10 cellular contexts compared by ENCODE assay signal in genomic region chr6:43016166-43016915, GRCh38. TPM values are rescaled to one million over a fixed set of nuclear protein-coding genes. Genes with fewer than 3 reads are reported as not detected.
DNase-seq lines count a peak whose midpoint lies in the region; ATAC-seq and TF ChIP-seq lines count a peak whose summit lies in the region.
"Had no signal": no experiment of that assay in that cellular context is flagged by ENCODE, and none has a peak within 500 bp of the region (broad histone marks: within the 10 kb centered on the region; RNA-seq: fewer than 3 reads in every experiment).

No MANE protein-coding gene starts in this region.

- no peak overlapping the region for H3K4me3 ChIP-seq in mesendoderm (ENCODE audit: low read length)
- H3K4me3 ChIP-seq in thoracic aorta: peak overlapping the region; percentile 47

- peak overlapping the region; percentile 57 for H3K23ac ChIP-seq in mesendoderm (ENCODE audit: low read length)

- H3K36me3 ChIP-seq in mesendoderm (ENCODE audit: control insufficient read depth, insufficient read depth, low read length) (peaks cover 12% of the 10 kb centered on the region), thoracic aorta (peaks cover 22% of the 10 kb centered on the region)

- H3K4me2 ChIP-seq in mesendoderm (ENCODE audit: low read length): no peak overlapping the region

- H3K9me3 ChIP-seq in thoracic aorta: no peaks in the 10 kb centered on the region

- H4K5ac ChIP-seq in mesendoderm (ENCODE audit: low read length): no peak overlapping the region

- H3K27ac ChIP-seq in mesendoderm (ENCODE audit: low read depth, low read length) (no peak overlapping the region), thoracic aorta (peak overlapping the region; percentile 36 to 39)
- H3K27ac ChIP-seq: VCaP had no signal

- DNase-seq in activated naive CD4-positive, alpha-beta T cell treated with anti-CD3 and anti-CD28 coated beads, Interleukin-2, amount 50 U/mL, for 72 hours (ENCODE audit: low spot score in 2 of 2): no peak
- no peak for DNase-seq in activated naive CD8-positive, alpha-beta T cell treated with anti-CD3 and anti-CD28 coated beads, Interleukin-2, amount 50 U/mL, for 24 hours
- DNase-seq in mesendoderm (peak; percentile 9), thoracic aorta (ENCODE audit: low spot score) (no peak), activated gamma-delta T cell (lab: John Stamatoyannopoulos, UW) (no peak)
- DNase-seq: hippocampal formation had no signal

- H3K79me1 ChIP-seq in mesendoderm (ENCODE audit: low read length): peaks cover 18% of the 10 kb centered on the region

- H3K4me3 Mint-ChIP-seq in activated naive CD4-positive, alpha-beta T cell treated with anti-CD3 and anti-CD28 coated beads, Interleukin-2, amount 50 U/mL, for 24 hours: peak overlapping the region; percentile 73
- H3K4me3 Mint-ChIP-seq in activated naive CD8-positive, alpha-beta T cell treated with anti-CD3 and anti-CD28 coated beads, Interleukin-2, amount 50 U/mL, for 24 hours: peak overlapping the region; percentile 33

- no peak for TF ChIP-seq CTCF in thoracic aorta (IDR thresholded peaks at IDR 0.05)

- H2BK120ac ChIP-seq in mesendoderm (ENCODE audit: low read depth, low read length): no peak overlapping the region

- no peak overlapping the region for H3K4ac ChIP-seq in mesendoderm (ENCODE audit: low read depth, low read length)

- H3K27me3 Mint-ChIP-seq in activated naive CD4-positive, alpha-beta T cell treated with anti-CD3 and anti-CD28 coated beads, Interleukin-2, amount 50 U/mL, for 24 hours: no peaks in the 10 kb centered on the region
- no peaks in the 10 kb centered on the region for H3K27me3 Mint-ChIP-seq in activated naive CD8-positive, alpha-beta T cell treated with anti-CD3 and anti-CD28 coated beads, Interleukin-2, amount 50 U/mL, for 24 hours

- H4K8ac ChIP-seq in mesendoderm (ENCODE audit: low read depth, low read length): no peak overlapping the region

- H3K9me3 Mint-ChIP-seq in activated naive CD4-positive, alpha-beta T cell treated with anti-CD3 and anti-CD28 coated beads, Interleukin-2, amount 50 U/mL, for 24 hours: no peaks in the 10 kb centered on the region
- no peaks in the 10 kb centered on the region for H3K9me3 Mint-ChIP-seq in activated naive CD4-positive, alpha-beta T cell treated with anti-CD3 and anti-CD28 coated beads, Interleukin-2, amount 50 U/mL, for 72 hours
- H3K9me3 Mint-ChIP-seq in activated naive CD8-positive, alpha-beta T cell treated with anti-CD3 and anti-CD28 coated beads, Interleukin-2, amount 50 U/mL, for 24 hours: no peaks in the 10 kb centered on the region

- H3K18ac ChIP-seq in mesendoderm (ENCODE audit: low read length): no peak overlapping the region

- H3K9ac ChIP-seq in mesendoderm (ENCODE audit: low read length): no peak overlapping the region

- H3K27me3 ChIP-seq in mesendoderm (ENCODE audit: insufficient read depth, low read length, poor library complexity) (no peaks in the 10 kb centered on the region), thoracic aorta (replicated peaks; ENCODE audit: insufficient read depth) (no peaks in the 10 kb centered on the region)

- H3K56ac ChIP-seq in mesendoderm (ENCODE audit: low read length): no peak overlapping the region

- H3K4me1 ChIP-seq in mesendoderm (ENCODE audit: control insufficient read depth, low read depth, low read length) (peaks cover 7% of the 10 kb centered on the region), thoracic aorta (ENCODE audit: control insufficient read depth in 1 of 2, low read depth in 2 of 2) (peaks cover 35 to 57% of the 10 kb centered on the region in 2 donors)

- H3K27ac Mint-ChIP-seq in activated naive CD4-positive, alpha-beta T cell treated with anti-CD3 and anti-CD28 coated beads, Interleukin-2, amount 50 U/mL, for 24 hours: peak overlapping the region; percentile 47
- H3K27ac Mint-ChIP-seq in activated naive CD4-positive, alpha-beta T cell treated with anti-CD3 and anti-CD28 coated beads, Interleukin-2, amount 50 U/mL, for 72 hours: peak overlapping the region in 1 of 2 donors; percentile 70
- peak overlapping the region; percentile 55 for H3K27ac Mint-ChIP-seq in activated naive CD8-positive, alpha-beta T cell treated with anti-CD3 and anti-CD28 coated beads, Interleukin-2, amount 50 U/mL, for 24 hours

- peaks cover 21% of the 10 kb centered on the region for H3K79me2 ChIP-seq in mesendoderm (ENCODE audit: control insufficient read depth, insufficient read depth, low read length)

- H2AK5ac ChIP-seq in mesendoderm (ENCODE audit: low read length): no peak overlapping the region

- H3K4me1 Mint-ChIP-seq in activated naive CD4-positive, alpha-beta T cell treated with anti-CD3 and anti-CD28 coated beads, Interleukin-2, amount 50 U/mL, for 24 hours: peaks cover 91% of the 10 kb centered on the region
- peaks cover 63% of the 10 kb centered on the region for H3K4me1 Mint-ChIP-seq in activated naive CD8-positive, alpha-beta T cell treated with anti-CD3 and anti-CD28 coated beads, Interleukin-2, amount 50 U/mL, for 24 hours

- no peak overlapping the region for H2BK5ac ChIP-seq in mesendoderm (ENCODE audit: low read length)

- no peak overlapping the region for H2BK15ac ChIP-seq in mesendoderm (replicated peaks; ENCODE audit: low read depth)

- no CpG with 5 or more reads among the region's 8 CpGs for WGBS in mesendoderm (ENCODE audit: extremely low coverage, insufficient coverage, low lambda C conversion rate)

- peaks cover 4% of the 10 kb centered on the region for H3K36me3 Mint-ChIP-seq in activated naive CD4-positive, alpha-beta T cell treated with anti-CD3 and anti-CD28 coated beads, Interleukin-2, amount 50 U/mL, for 24 hours
- peaks cover 13 to 24% of the 10 kb centered on the region in 2 donors for H3K36me3 Mint-ChIP-seq in activated naive CD4-positive, alpha-beta T cell treated with anti-CD3 and anti-CD28 coated beads, Interleukin-2, amount 50 U/mL, for 72 hours
- peaks cover 39% of the 10 kb centered on the region for H3K36me3 Mint-ChIP-seq in activated naive CD8-positive, alpha-beta T cell treated with anti-CD3 and anti-CD28 coated beads, Interleukin-2, amount 50 U/mL, for 24 hours (ENCODE audit: low read depth)

- no peak for ATAC-seq in activated naive CD4-positive, alpha-beta T cell treated with anti-CD3 and anti-CD28 coated beads, Interleukin-2, amount 50 U/mL, for 72 hours
- ATAC-seq in activated naive CD8-positive, alpha-beta T cell treated with anti-CD3 and anti-CD28 coated beads, Interleukin-2, amount 50 U/mL, for 24 hours: no peak
- ATAC-seq in thoracic aorta (ENCODE audit: insufficient number of reproducible peaks, low FRiP score, low read depth): no peak
- no peak for ATAC-seq in GM18873 (IDR thresholded peaks at IDR 0.05; ENCODE audit: low FRiP score, unreplicated experiment)
- no peak for ATAC-seq in GM18870 (IDR thresholded peaks at IDR 0.05; ENCODE audit: unreplicated experiment)

RNA-seq across cellular contexts. Expression of gene KLHDC3, which starts 2.3 kb away (rescaled TPM):
- total RNA-seq in activated naive CD4-positive, alpha-beta T cell treated with anti-CD3 and anti-CD28 coated beads, Interleukin-2, amount 50 U/mL, for 72 hours: 10 to 100 TPM; 67.7 to 74.0 TPM
- 87.8 TPM for polyA plus RNA-seq in mesendoderm (2013, experiment 1 of 2)
- 87.5 TPM for polyA plus RNA-seq in mesendoderm (2013, experiment 2 of 2)
- total RNA-seq in thoracic aorta: 100 to 1,000 TPM in 1 of 2 donors, 10 to 100 TPM in 1; 87.3 to 105 TPM

RNA-seq across cellular contexts. Expression of gene MEA1, which starts 2.6 kb away (rescaled TPM):
- 10 to 100 TPM; 79.4 to 83.6 TPM for total RNA-seq in activated naive CD4-positive, alpha-beta T cell treated with anti-CD3 and anti-CD28 coated beads, Interleukin-2, amount 50 U/mL, for 72 hours
- polyA plus RNA-seq in mesendoderm (2013, experiment 1 of 2): 129 TPM
- polyA plus RNA-seq in mesendoderm (2013, experiment 2 of 2): 135 TPM
- total RNA-seq in thoracic aorta: 10 to 100 TPM; 41.2 to 49.6 TPM

RNA-seq across cellular contexts. Expression of gene RRP36, which starts 5.1 kb away (rescaled TPM):
- 10 to 100 TPM; 45.6 to 46.9 TPM for total RNA-seq in activated naive CD4-positive, alpha-beta T cell treated with anti-CD3 and anti-CD28 coated beads, Interleukin-2, amount 50 U/mL, for 72 hours
- 126 TPM for polyA plus RNA-seq in mesendoderm (2013, experiment 1 of 2)
- 127 TPM for polyA plus RNA-seq in mesendoderm (2013, experiment 2 of 2)
- total RNA-seq in thoracic aorta: 10 to 100 TPM; 61.6 to 76.2 TPM

RNA-seq across cellular contexts. Expression of gene PPP2R5D, which starts 32.0 kb away (rescaled TPM):
- total RNA-seq in activated naive CD4-positive, alpha-beta T cell treated with anti-CD3 and anti-CD28 coated beads, Interleukin-2, amount 50 U/mL, for 72 hours: 10 to 100 TPM; 53.0 to 96.0 TPM
- polyA plus RNA-seq in mesendoderm (2013, experiment 1 of 2): 41.3 TPM
- 41.6 TPM for polyA plus RNA-seq in mesendoderm (2013, experiment 2 of 2)
- total RNA-seq in thoracic aorta: 10 to 100 TPM; 20.1 to 37.1 TPM

RNA-seq across cellular contexts. Expression of gene CUL7, which starts 37.3 kb away (rescaled TPM):
- 10 to 100 TPM; 13.0 to 21.6 TPM for total RNA-seq in activated naive CD4-positive, alpha-beta T cell treated with anti-CD3 and anti-CD28 coated beads, Interleukin-2, amount 50 U/mL, for 72 hours
- 5.4 TPM for polyA plus RNA-seq in mesendoderm (2013, experiment 1 of 2)
- polyA plus RNA-seq in mesendoderm (2013, experiment 2 of 2): 5.2 TPM
- 10 to 100 TPM; 10.0 to 14.8 TPM for total RNA-seq in thoracic aorta
